Comparison of ENCODE assay signal across 24 cellular contexts in the genomic region with DNA sequence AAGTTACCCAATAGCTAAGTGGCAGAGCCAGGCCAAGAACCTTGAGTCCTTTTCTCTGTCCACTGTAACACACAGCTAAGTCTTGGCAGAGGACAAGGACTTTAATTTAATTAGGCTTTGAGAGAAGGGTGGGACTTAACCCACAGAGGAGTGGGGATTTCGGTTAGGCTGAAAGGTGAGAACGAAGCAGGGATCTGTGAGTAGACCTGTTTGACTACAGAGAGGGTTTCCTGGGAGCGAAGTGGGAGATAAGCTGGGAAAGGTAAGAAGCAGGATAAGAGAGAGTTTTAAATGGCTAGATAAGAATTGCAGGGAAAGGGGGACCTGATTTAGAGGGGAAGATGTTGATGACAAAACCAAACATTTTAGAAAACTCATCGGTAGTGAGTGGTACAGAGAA. TPM values are rescaled to one million over a fixed set of nuclear protein-coding genes. Genes with fewer than 3 reads are reported as not detected.
DNase-seq lines count a peak whose midpoint lies in the region; ATAC-seq and TF ChIP-seq lines count a peak whose summit lies in the region.
"Had no signal": no experiment of that assay in that cellular context is flagged by ENCODE, and none has a peak within 500 bp of the region (broad histone marks: within the 10 kb centered on the region; RNA-seq: fewer than 3 reads in every experiment).

No MANE protein-coding gene starts in this region.

- peak overlapping the region in 6 of 8 donors; percentile 13 to 59 (median 24) for H3K4me3 Mint-ChIP-seq in CD4-positive, alpha-beta memory T cell
- H3K4me3 Mint-ChIP-seq in immature natural killer cell: peak overlapping the region; percentile 12 to 98 (median 22)
- H3K4me3 Mint-ChIP-seq in neural crest cell: peak overlapping the region; percentile 72
- H3K4me3 Mint-ChIP-seq: dendritic cell treated with granulocyte-macrophage colony-stimulating factor and Interleukin-4, amounts not matched to agents 40 ng/mL and 50 ng/mL, for 4 days; stimulated activated memory B cell treated with anti-CD40 and anti-IgM and Interleukin-4, amounts not matched to agents 10 μg/mL and 1 μg/mL and 100 μg/mL, for 72 hours had no signal

- peaks cover 8 to 11% of the 10 kb centered on the region in 2 donors for H3K27me3 Mint-ChIP-seq in CD4-positive, alpha-beta memory T cell
- H3K27me3 Mint-ChIP-seq in immature natural killer cell (ENCODE audit: low read depth in 3 of 3): peaks cover 7 to 14% (median 9%) of the 10 kb centered on the region in 3 donors
- no peaks in the 10 kb centered on the region for H3K27me3 Mint-ChIP-seq in neural crest cell (ENCODE audit: low read depth)

- no peak overlapping the region for H3K27ac ChIP-seq in CD4-positive, alpha-beta memory T cell (ENCODE audit: low read depth, low read length)
- H3K27ac ChIP-seq: neutrophil, WERI-Rb-1 had no signal

- POLR2A ChIA-PET in CD4-positive, alpha-beta memory T cell (lab: Charles Lee; ENCODE audit: partially characterized antibody): no interaction called here

- H3K4me1 ChIP-seq in CD4-positive, alpha-beta memory T cell (ENCODE audit: insufficient read depth, low read length): peaks cover 17% of the 10 kb centered on the region

- CTCF ChIA-PET in CD4-positive, alpha-beta memory T cell (lab: Charles Lee; ENCODE audit: partially characterized antibody): no interaction called here

- intact Hi-C loops in CD4-positive, alpha-beta memory T cell (cut with micrococcal nuclease): loop anchor here (5.0 kb wide), 3 partner anchors 280 to 690 kb away; partner anchors contain the start of genes ITPR2, MED21 and STK38L

- H3K36me3 Mint-ChIP-seq in CD4-positive, alpha-beta memory T cell: peaks cover 0 to 6% of the 10 kb centered on the region in 2 donors
- no peaks in the 10 kb centered on the region for H3K36me3 Mint-ChIP-seq in immature natural killer cell
- H3K36me3 Mint-ChIP-seq in neural crest cell (ENCODE audit: low read depth): no peaks in the 10 kb centered on the region
- H3K36me3 Mint-ChIP-seq: stimulated activated memory B cell treated with anti-CD40 and anti-IgM and Interleukin-4, amounts not matched to agents 10 μg/mL and 1 μg/mL and 100 μg/mL, for 72 hours had no signal

- TF ChIP-seq CTCF in neural crest cell (conservative IDR thresholded peaks at IDR 0.05): no peak

- peak overlapping the region in 4 of 7 donors; percentile 6 to 62 (median 56) for H3K27ac Mint-ChIP-seq in CD4-positive, alpha-beta memory T cell
- H3K27ac Mint-ChIP-seq in immature natural killer cell: peak overlapping the region in 1 of 6 donors; percentile 6
- no peak overlapping the region for H3K27ac Mint-ChIP-seq in neural crest cell (ENCODE audit: unreplicated experiment)
- H3K27ac Mint-ChIP-seq: dendritic cell treated with granulocyte-macrophage colony-stimulating factor and Interleukin-4, amounts not matched to agents 40 ng/mL and 50 ng/mL, for 4 days; H9; stimulated activated memory B cell treated with anti-CD40 and anti-IgM and Interleukin-4, amounts not matched to agents 10 μg/mL and 1 μg/mL and 100 μg/mL, for 72 hours had no signal

- H3K9me3 Mint-ChIP-seq in CD4-positive, alpha-beta memory T cell: no peaks in the 10 kb centered on the region
- H3K9me3 Mint-ChIP-seq in immature natural killer cell (peaks cover 0 to 1% (median 0%) of the 10 kb centered on the region in 6 donors), neural crest cell (no peaks in the 10 kb centered on the region)
- H3K9me3 Mint-ChIP-seq: dendritic cell treated with granulocyte-macrophage colony-stimulating factor and Interleukin-4, amounts not matched to agents 40 ng/mL and 50 ng/mL, for 4 days; H9; stimulated activated memory B cell treated with anti-CD40 and anti-IgM and Interleukin-4, amounts not matched to agents 10 μg/mL and 1 μg/mL and 100 μg/mL, for 72 hours had no signal

- no peak overlapping the region for H3K4me3 ChIP-seq in CD4-positive, alpha-beta memory T cell (ENCODE audit: low read length in 2 of 2)
- H3K4me3 ChIP-seq: testis had no signal

- H3K36me3 ChIP-seq in CD4-positive, alpha-beta memory T cell (ENCODE audit: insufficient read depth, low read length): no peaks in the 10 kb centered on the region
- H3K36me3 ChIP-seq: neutrophil, WERI-Rb-1 had no signal

- no peaks in the 10 kb centered on the region for H3K9me3 ChIP-seq in CD4-positive, alpha-beta memory T cell (ENCODE audit: control insufficient read depth in 1 of 2, low read length in 2 of 2)
- H3K9me3 ChIP-seq: neutrophil, testis had no signal

- no peak for ATAC-seq in GM21576 (IDR thresholded peaks at IDR 0.05; ENCODE audit: unreplicated experiment)
- ATAC-seq in HG03565 (IDR thresholded peaks at IDR 0.05; ENCODE audit: unreplicated experiment): no peak
- no peak for ATAC-seq in HG02588 (IDR thresholded peaks at IDR 0.05; ENCODE audit: unreplicated experiment)
- ATAC-seq: stimulated activated memory B cell treated with anti-CD40 and anti-IgM and Interleukin-4, amounts not matched to agents 10 μg/mL and 1 μg/mL and 100 μg/mL, for 72 hours had no signal

- no peaks in the 10 kb centered on the region for H3K27me3 ChIP-seq in CD4-positive, alpha-beta memory T cell (ENCODE audit: insufficient read depth, low read length)
- H3K27me3 ChIP-seq: testis had no signal

- DNase-seq in CD4-positive, alpha-beta memory T cell: no peak
- DNase-seq in NCI-H82 treated with DMSO at 0.1 percent for 48 hours (lab: John Stamatoyannopoulos, UW; ENCODE audit: unreplicated experiment) (peak; percentile 13), immature natural killer cell (no peak), neural crest cell (ENCODE audit: low read depth, low spot score) (no peak)
- no peak for DNase-seq in activated effector memory CD4-positive, alpha-beta T cell treated with anti-CD3 and anti-CD28 coated beads, Interleukin-2, amount 50 U/mL, for 16 hours
- DNase-seq: activated CD4-positive, alpha-beta T cell treated with anti-CD3 and anti-CD28 coated beads, Interleukin-2, amount 50 U/mL, for 4 hours; activated CD8-positive, alpha-beta memory T cell treated with anti-CD3 and anti-CD28 coated beads, Interleukin-2, amount 50 U/mL, for 48 hours; activated gamma-delta T cell treated with Interleukin-2 at 50 U/mL for 16 hours; DMS53; GF-D8; glutamatergic neuron; H9; NCI-H187; NCI-H774; SHP77; stimulated activated CD4-positive, alpha-beta T cell treated with anti-CD3 and anti-CD28 coated beads, Interleukin-2, amount 100 ng/mL, for 24 hours; testis; WERI-Rb-1 had no signal

- peaks cover 13 to 40% (median 27%) of the 10 kb centered on the region in 4 donors for H3K4me1 Mint-ChIP-seq in CD4-positive, alpha-beta memory T cell
- H3K4me1 Mint-ChIP-seq in immature natural killer cell (peaks cover 20 to 27% of the 10 kb centered on the region in 2 donors), neural crest cell (peaks cover 46% of the 10 kb centered on the region)

RNA-seq across cellular contexts. Expression of gene PPFIBP1, which starts 2.0 kb away (rescaled TPM):
- total RNA-seq in CD4-positive, alpha-beta memory T cell: 1 to 10 TPM; 5.2 to 6.5 TPM
- polyA plus RNA-seq in CD4-positive, alpha-beta memory T cell: 1 to 10 TPM; 2.1 to 2.3 TPM
- polyA plus RNA-seq in immature natural killer cell: under 1 TPM in 2 of 3 donors, not detected in 1; 0.39 to 0.62 TPM
- 47.5 and 49.2 TPM in 2 replicates for total RNA-seq in neural crest cell

Comparison
In these comparisons a context has a peak if more than half of its experiments do, and no peak if none do; other contexts are left out.
1. H3K4me3 Mint-ChIP-seq: peak in every context shown above with its lines; median percentile 72 in neural crest cell; 24 in CD4-positive, alpha-beta memory T cell; 22 in immature natural killer cell.